ENCODE assay signal across 8 cellular contexts in the genomic region with DNA sequence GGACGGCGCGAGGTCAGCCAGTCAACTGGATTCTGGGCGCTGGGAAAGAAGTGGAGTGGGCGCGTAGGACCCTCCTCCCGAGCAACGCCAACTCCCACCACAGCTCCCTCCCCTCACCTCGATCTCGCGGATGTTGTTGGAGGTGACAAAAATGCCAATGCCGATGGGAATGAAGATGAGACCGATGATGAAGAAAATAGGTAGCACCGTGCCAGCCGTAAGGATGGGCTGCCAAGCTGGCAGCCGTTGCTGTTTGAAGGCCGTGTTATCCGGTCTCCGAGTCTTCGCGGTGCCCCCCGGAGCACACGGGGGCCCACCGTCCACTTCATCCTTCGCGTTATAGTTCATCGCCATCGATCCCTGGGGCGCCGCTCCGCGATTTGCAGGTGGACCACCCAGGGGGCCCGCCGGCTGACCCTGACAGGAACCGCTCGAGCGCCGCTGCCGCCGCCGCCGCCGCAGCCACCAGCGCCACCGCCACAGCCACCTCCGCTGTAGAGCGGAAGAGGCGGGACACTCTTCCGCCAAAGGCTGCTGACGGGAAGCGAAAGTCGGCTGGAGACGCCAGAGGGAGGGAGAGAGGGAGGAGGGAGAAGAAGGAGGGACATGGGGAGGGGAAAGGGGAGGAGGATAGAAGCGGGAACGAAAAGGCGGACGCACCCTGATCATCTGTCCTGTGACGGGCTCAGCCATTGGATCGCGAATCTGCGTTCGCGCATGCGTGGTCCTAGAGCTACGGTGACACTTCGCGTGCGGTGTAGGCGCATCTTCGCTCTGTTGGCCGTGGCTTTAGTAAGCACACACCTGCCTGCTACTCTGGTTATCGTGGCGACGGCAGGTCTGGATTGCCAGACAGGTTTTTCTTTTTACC. TPM values are rescaled to one million over a fixed set of nuclear protein-coding genes. Genes with fewer than 3 reads are reported as not detected.
DNase-seq lines count a peak whose midpoint lies in the region; ATAC-seq, FAIRE-seq and TF ChIP-seq lines count a peak whose summit lies in the region.

TMEM30A (minus strand) TSS at position 508 of the 871 bp plus-strand sequence; CDS start at position 354, 154 bp downstream.

- H4K20me1 ChIP-seq in OCI-LY3 (ENCODE audit: insufficient read depth, low read length) (peaks cover 21% of the 10 kb centered on the region), endothelial cell of umbilical vein (replicated peaks; ENCODE audit: control insufficient read depth, extremely low read depth, insufficient read depth, low read length) (no peaks in the 10 kb centered on the region)

- peak within 1 kb of the TSS; percentile 89 for H3K4me3 ChIP-seq in OCI-LY3 (ENCODE audit: low read length)
- H3K4me3 ChIP-seq in endothelial cell of umbilical vein (replicated peaks in 1 of 3; ENCODE audit: insufficient read depth in 1 of 3, low read depth in 1 of 3, low read length in 3 of 3) = peak within 1 kb of the TSS; percentile 91 to 95 (median 94)

- no peaks in the 10 kb centered on the region for H3K9me3 Mint-ChIP-seq in mesothelial cell of epicardium

- POLR2A ChIA-PET in endothelial cell of umbilical vein (lab: Charles Lee) = interaction anchor here (0.7 to 1.5 kb wide), 5 partner anchors 9 to 440 kb away, joined by 3 to 6 read pairs (median 5); partner anchors contain the start of genes COX7A2 and SENP6

- no peaks in the 10 kb centered on the region for H3K27me3 ChIP-seq in OCI-LY3 (ENCODE audit: low read depth, low read length)
- H3K27me3 ChIP-seq in endothelial cell of umbilical vein (ENCODE audit: control insufficient read depth in 2 of 2, insufficient read depth in 2 of 2, low read length in 2 of 2) = no peaks in the 10 kb centered on the region

- intact Hi-C loops in endothelial cell of umbilical vein (cut with micrococcal nuclease) = loop anchor here (1.0 to 2.0 kb wide), 3 partner anchors 13 to 42 kb away; partner anchors contain the start of gene COX7A2

- H3K79me2 ChIP-seq in OCI-LY3 (ENCODE audit: low read length) = peaks cover 66% of the 10 kb centered on the region
- peaks cover 51% of the 10 kb centered on the region for H3K79me2 ChIP-seq in endothelial cell of umbilical vein (ENCODE audit: control insufficient read depth, insufficient read depth, low read length)

- TF ChIP-seq CTCF in OCI-LY3 (IDR thresholded peaks at IDR 0.05; ENCODE audit: low read depth, low read length) (0 out of 2 replicates have a peak, but pooled peaks have one; percentile 4), endothelial cell of umbilical vein (IDR thresholded peaks at IDR 0.05; ENCODE audit: extremely low read depth in 1 of 2, insufficient read depth in 1 of 2, low read depth in 1 of 2, low read length in 2 of 2) (no peak), mesothelial cell of epicardium (IDR thresholded peaks at IDR 0.05; ENCODE audit: unreplicated experiment) (no peak)

- peak within 1 kb of the TSS; percentile 86 for H3K9ac ChIP-seq in OCI-LY3 (ENCODE audit: low read length)
- peak within 1 kb of the TSS; percentile 95 for H3K9ac ChIP-seq in endothelial cell of umbilical vein (replicated peaks; ENCODE audit: extremely low read depth, insufficient read depth, low read length)

- H3K4me1 ChIP-seq in OCI-LY3 (ENCODE audit: low read length) (peaks cover 41% of the 10 kb centered on the region), endothelial cell of umbilical vein (ENCODE audit: control insufficient read depth, extremely low read depth, insufficient read depth, low read length) (peaks cover 29% of the 10 kb centered on the region)

- H3K27ac ChIP-seq in OCI-LY3 (ENCODE audit: low read length) = peak within 1 kb of the TSS; percentile 88
- H3K27ac ChIP-seq in endothelial cell of umbilical vein (ENCODE audit: insufficient read depth, low read depth, low read length) = peak within 1 kb of the TSS; percentile 84

- peak; percentile 88 for ATAC-seq in GM21528 (IDR thresholded peaks at IDR 0.05; ENCODE audit: low FRiP score, unreplicated experiment)

- H3K36me3 Mint-ChIP-seq in mesothelial cell of epicardium = peaks cover 2% of the 10 kb centered on the region

- TSS peak; percentile 36 for BruUV-seq in endothelial cell of umbilical vein (replicated peaks; lab: Mats Ljungman, UMichigan)

- H3K4me1 Mint-ChIP-seq in mesothelial cell of epicardium = peaks cover 48% of the 10 kb centered on the region

- no peaks in the 10 kb centered on the region for H3K36me3 ChIP-seq in OCI-LY3 (replicated peaks; ENCODE audit: low read depth, low read length)
- no peaks in the 10 kb centered on the region for H3K36me3 ChIP-seq in endothelial cell of umbilical vein (ENCODE audit: control insufficient read depth in 2 of 2, extremely low read depth in 1 of 2, insufficient read depth in 2 of 2, low read length in 2 of 2)

- FAIRE-seq in endothelial cell of umbilical vein (lab: Jason Lieb, UNC) = peak; percentile 99

- dilution Hi-C loops in endothelial cell of umbilical vein (cut with MboI; ENCODE audit: extremely low pct_ligation_motif_present, low sequenced_read_pairs) = no loop called here

- H3K4me3 Mint-ChIP-seq in mesothelial cell of epicardium = no peak within 1 kb of the TSS

- H3K9me1 ChIP-seq in endothelial cell of umbilical vein (replicated peaks; ENCODE audit: control insufficient read depth, extremely low read depth, insufficient read depth, low read length) = no peaks in the 10 kb centered on the region

- peak; percentile 95 for TF ChIP-seq POLR2A in endothelial cell of umbilical vein (IDR thresholded peaks at IDR 0.05; ENCODE audit: low read depth, low read length)

- H3K9me3 ChIP-seq in OCI-LY3 (ENCODE audit: insufficient read depth, low read length) (no peaks in the 10 kb centered on the region), endothelial cell of umbilical vein (replicated peaks; ENCODE audit: control insufficient read depth, insufficient read depth, low read length) (no peaks in the 10 kb centered on the region)

- DNase-seq in DMS 273 treated with DMSO at 0.1 percent for 48 hours (lab: John Stamatoyannopoulos, UW) (peak; percentile 97), HuH-7.5 (ENCODE audit: low spot score) (peak; percentile 87), endothelial cell of umbilical vein (ENCODE audit: low read depth, low spot score) (peak; percentile 99), mesothelial cell of epicardium (ENCODE audit: low spot score in 2 of 2, unreplicated experiment in 2 of 2) (peak; percentile 95)
- peak; percentile 95 for DNase-seq in activated CD8-positive, alpha-beta memory T cell treated with anti-CD3 and anti-CD28 coated beads, Interleukin-2, amount 50 U/mL, for 48 hours
- DNase-seq in stimulated activated CD8-positive, alpha-beta memory T cell treated with anti-CD3 and anti-CD28 coated beads, Interleukin-15, amount 100 ng/mL, for 48 hours (ENCODE audit: low read depth in 2 of 2) = peak; percentile 93 to 96

- no peak within 1 kb of the TSS for H3K27ac Mint-ChIP-seq in mesothelial cell of epicardium

- no peaks in the 10 kb centered on the region for H3K27me3 Mint-ChIP-seq in mesothelial cell of epicardium (ENCODE audit: low read depth)

- H3K4me2 ChIP-seq in OCI-LY3 (ENCODE audit: low read length) (peak within 1 kb of the TSS; percentile 81), endothelial cell of umbilical vein (ENCODE audit: insufficient read depth, low read length) (peak within 1 kb of the TSS; percentile 94)

- CTCF ChIA-PET in endothelial cell of umbilical vein (lab: Charles Lee) = interaction anchor here (1.2 to 9.8 kb wide), 9 partner anchors 10 to 240 kb away, joined by 3 to 95 read pairs (median 5); partner anchors contain the start of gene COX7A2

- H2AFZ ChIP-seq in OCI-LY3 (ENCODE audit: low read depth, low read length) = peak within 1 kb of the TSS; percentile 89
- peak within 1 kb of the TSS; percentile 79 for H2AFZ ChIP-seq in endothelial cell of umbilical vein (ENCODE audit: low read depth, low read length)

TF ChIP-seq in endothelial cell of umbilical vein, 7 proteins besides CTCF, POLR2A, EP300 and RAD21:
- TF ChIP-seq POLR2AphosphoS5 (IDR thresholded peaks at IDR 0.05; ENCODE audit: insufficient read depth, low read depth, low read length) (peak; percentile 88), FOS (IDR thresholded peaks at IDR 0.05; ENCODE audit: borderline replicate concordance, insufficient read depth, low read length) (no peak)
TF ChIP-seq in endothelial cell of umbilical vein: peak in this region for 1.

RNA-seq across cellular contexts. Expression of gene TMEM30A, which starts in this region (rescaled TPM):
- total RNA-seq in endothelial cell of umbilical vein (197 and 213 TPM in 2 replicates), mesothelial cell of epicardium (87.6 to 95.3 TPM (median 90.1 TPM) in 3 replicates)
- polyA plus RNA-seq in endothelial cell of umbilical vein = 26.6 and 42.2 TPM in 2 replicates
- 40.9 and 41.1 TPM in 2 replicates for polyA plus RNA-seq in endothelial cell of umbilical vein (2011; cell fraction: cytosol; rRNA removed)
- 57.1 and 70.7 TPM in 2 replicates for polyA plus RNA-seq in endothelial cell of umbilical vein (2011; cell fraction: nucleus; rRNA removed)
- polyA plus RNA-seq in endothelial cell of umbilical vein (2012) = 200 and 209 TPM in 2 replicates
- 61.1 and 80.6 TPM in 2 replicates for polyA minus RNA-seq in endothelial cell of umbilical vein
- 8.8 TPM for polyA minus RNA-seq in endothelial cell of umbilical vein (2011; cell fraction: cytosol; rRNA and poly(A)+ RNA removed)
- 66.2 and 80.0 TPM in 2 replicates for polyA minus RNA-seq in endothelial cell of umbilical vein (2011; cell fraction: nucleus; rRNA and poly(A)+ RNA removed)

Comparison
In these comparisons a context has a peak if more than half of its experiments do, and no peak if none do; other contexts are left out.
1. Peak in every context shown above with its lines: DNase-seq, ATAC-seq, H3K4me3 ChIP-seq and H3K27ac ChIP-seq.